In genomic region chr12:119444462-119445044, GRCh38 we compare ENCODE assay signal across 8 cellular contexts.
DNase-seq lines count a peak whose midpoint lies in the region; ATAC-seq and TF ChIP-seq lines count a peak whose summit lies in the region.

No MANE protein-coding gene starts in this region.

- TF ChIP-seq CTCF in choroid plexus epithelial cell (conservative IDR thresholded peaks at IDR 0.05; ENCODE audit: low read depth, low read length) (peak; percentile 50), right lobe of liver (IDR thresholded peaks at IDR 0.05) (peak; percentile 69 to 95 (median 90)), stomach (IDR thresholded peaks at IDR 0.05) (peak in 5 of 7 experiments; percentile 28 to 77 (median 69))

- ATAC-seq in GM18909 (IDR thresholded peaks at IDR 0.05; ENCODE audit: poor library complexity, unreplicated experiment), result peak; percentile 65
- peak; percentile 73 for ATAC-seq in SK-N-SH treated with all-trans-retinoic acid at 6 μM for 48 hours
- peak; percentile 68 to 78 (median 73) for ATAC-seq in right lobe of liver

- TF ChIP-seq EP300 in stomach (IDR thresholded peaks at IDR 0.05), result no peak

- no peak overlapping the region for H3K4me3 ChIP-seq in choroid plexus epithelial cell (ENCODE audit: low read depth, low read length)
- no peak overlapping the region for H3K4me3 ChIP-seq in right lobe of liver
- no peak overlapping the region for H3K4me3 ChIP-seq in stomach

- no peaks in the 10 kb centered on the region for H3K36me3 ChIP-seq in right lobe of liver
- H3K36me3 ChIP-seq in stomach, result no peaks in the 10 kb centered on the region

- intact Hi-C loops in right lobe of liver (cut with DNase I), result loop anchor here in 1 of 2 donors (5.0 kb wide), 1 partner anchor 98 kb away; no protein-coding TSS in a partner anchor
- intact Hi-C loops in stomach (cut with DNase I; ENCODE audit: low total_unique reads), result no loop called here

- H3K9me3 ChIP-seq in right lobe of liver (no peaks in the 10 kb centered on the region), stomach (no peaks in the 10 kb centered on the region)

- H3K27me3 ChIP-seq in right lobe of liver (peaks cover 0 to 5% of the 10 kb centered on the region in 2 donors), stomach (peaks cover 0 to 29% (median 0%) of the 10 kb centered on the region in 3 donors)

- 7% methylated on average over 10 of the region's 10 CpGs for WGBS in right lobe of liver (ENCODE audit: insufficient coverage, low coverage, low lambda C conversion rate, missing lambda C conversion rate)
- WGBS in stomach, 5 donors, result 23 to 37% (median 29%) methylated on average over 10 of the region's 10 CpGs

- DNase-seq in CD1c-positive myeloid dendritic cell (ENCODE audit: extremely low spot score) (peak; percentile 55), LoVo (ENCODE audit: low spot score) (peak; percentile 67), choroid plexus epithelial cell (ENCODE audit: low read depth) (peak; percentile 16), right lobe of liver (peak; percentile 27 to 55 (median 55)), stomach (peak; percentile 38), middle frontal gyrus (ENCODE audit: extremely low spot score, low spot score) (no peak)

- no peak for TF ChIP-seq POLR2A in right lobe of liver (IDR thresholded peaks at IDR 0.05)
- TF ChIP-seq POLR2A in stomach (IDR thresholded peaks at IDR 0.05), result no peak

- H3K4me1 ChIP-seq in right lobe of liver (no peaks in the 10 kb centered on the region), stomach (peaks cover 0 to 5% (median 0%) of the 10 kb centered on the region in 4 donors)

- H3K27ac ChIP-seq in right lobe of liver, result no peak overlapping the region
- no peak overlapping the region for H3K27ac ChIP-seq in stomach

TF ChIP-seq in SK-N-SH treated with all-trans-retinoic acid at 6 μM for 48 hours, 23 proteins besides CTCF, POLR2A, EP300 and RAD21:
- TF ChIP-seq PPARA (CRISPR knock-in tag; IDR thresholded peaks at IDR 0.05; ENCODE audit: borderline replicate concordance) (no peak), RARB (CRISPR knock-in tag; IDR thresholded peaks at IDR 0.05) (no peak), ZFP30 (CRISPR knock-in tag; IDR thresholded peaks at IDR 0.05) (no peak), ZC3H10 (CRISPR knock-in tag; IDR thresholded peaks at IDR 0.05) (no peak), CREB5 (CRISPR knock-in tag; IDR thresholded peaks at IDR 0.05; ENCODE audit: low read depth) (no peak)
